23 cellular contexts compared by ENCODE assay signal in genomic region chr17:81167194-81167524, GRCh38. TPM values are rescaled to one million over a fixed set of nuclear protein-coding genes. Genes with fewer than 3 reads are reported as not detected.
DNase-seq lines count a peak whose midpoint lies in the region; ATAC-seq and TF ChIP-seq lines count a peak whose summit lies in the region.
"Had no signal": no experiment of that assay in that cellular context is flagged by ENCODE, and none has a peak within 500 bp of the region (broad histone marks: within the 10 kb centered on the region; RNA-seq: fewer than 3 reads in every experiment).

No MANE protein-coding gene starts in this region.

- H3K36me3 Mint-ChIP-seq in activated naive CD8-positive, alpha-beta T cell, result no peaks in the 10 kb centered on the region
- H3K36me3 Mint-ChIP-seq in activated naive CD8-positive, alpha-beta T cell treated with anti-CD3 and anti-CD28 coated beads for 36 hours, result no peaks in the 10 kb centered on the region
- no peaks in the 10 kb centered on the region for H3K36me3 Mint-ChIP-seq in activated B cell treated with CpG ODN at 0.5 μM for 24 hours (ENCODE audit: low read depth)
- no peaks in the 10 kb centered on the region for H3K36me3 Mint-ChIP-seq in immature natural killer cell
- no peaks in the 10 kb centered on the region for H3K36me3 Mint-ChIP-seq in stimulated activated effector memory CD8-positive, alpha-beta T cell treated with anti-CD3 and anti-CD28 coated beads, Interleukin-12 subunit alpha, Interleukin-12 subunit beta, amount 100 ng/mL, for 72 hours
- H3K36me3 Mint-ChIP-seq: activated CD4-positive, alpha-beta memory T cell treated with anti-CD3 and anti-CD28 coated beads for 36 hours had no signal

- CTCF ChIA-PET in activated B cell treated with CpG ODN at 0.5 μM for 24 hours (lab: Charles Lee), result no interaction called here

- H3K4me1 Mint-ChIP-seq in activated naive CD8-positive, alpha-beta T cell (ENCODE audit: low read depth), result peaks cover 2% of the 10 kb centered on the region
- H3K4me1 Mint-ChIP-seq in activated naive CD8-positive, alpha-beta T cell treated with anti-CD3 and anti-CD28 coated beads for 36 hours, result no peaks in the 10 kb centered on the region
- H3K4me1 Mint-ChIP-seq in activated B cell treated with CpG ODN at 0.5 μM for 24 hours (peaks cover 1% of the 10 kb centered on the region), immature natural killer cell (peaks cover 0 to 2% of the 10 kb centered on the region in 2 donors)
- no peaks in the 10 kb centered on the region for H3K4me1 Mint-ChIP-seq in stimulated activated effector memory CD8-positive, alpha-beta T cell treated with anti-CD3 and anti-CD28 coated beads, Interleukin-12 subunit alpha, Interleukin-12 subunit beta, amount 100 ng/mL, for 72 hours

- H3K4me3 Mint-ChIP-seq in activated naive CD8-positive, alpha-beta T cell, result peak overlapping the region; percentile 78
- H3K4me3 Mint-ChIP-seq in activated naive CD8-positive, alpha-beta T cell treated with anti-CD3 and anti-CD28 coated beads for 36 hours, result no peak overlapping the region
- H3K4me3 Mint-ChIP-seq in activated B cell treated with CpG ODN at 0.5 μM for 24 hours (peak overlapping the region; percentile 55), immature natural killer cell (peak overlapping the region; percentile 6 to 71 (median 44))
- H3K4me3 Mint-ChIP-seq in stimulated activated effector memory CD8-positive, alpha-beta T cell treated with anti-CD3 and anti-CD28 coated beads, Interleukin-12 subunit alpha, Interleukin-12 subunit beta, amount 100 ng/mL, for 72 hours, result peak overlapping the region; percentile 10
- H3K4me3 Mint-ChIP-seq: activated CD4-positive, alpha-beta memory T cell treated with anti-CD3 and anti-CD28 coated beads for 36 hours had no signal

- no peaks in the 10 kb centered on the region for H3K27me3 Mint-ChIP-seq in activated naive CD8-positive, alpha-beta T cell
- peaks cover 19% of the 10 kb centered on the region for H3K27me3 Mint-ChIP-seq in activated naive CD8-positive, alpha-beta T cell treated with anti-CD3 and anti-CD28 coated beads for 36 hours
- H3K27me3 Mint-ChIP-seq in activated B cell treated with CpG ODN at 0.5 μM for 24 hours (peaks cover 17% of the 10 kb centered on the region), immature natural killer cell (ENCODE audit: low read depth in 3 of 3) (peaks cover 0 to 9% (median 2%) of the 10 kb centered on the region in 3 donors)

- ATAC-seq in activated B cell treated with CpG ODN at 0.5 μM for 24 hours (ENCODE audit: low read depth), result no peak
- no peak for ATAC-seq in stimulated activated effector memory CD8-positive, alpha-beta T cell treated with anti-CD3 and anti-CD28 coated beads, Interleukin-12 subunit alpha, Interleukin-12 subunit beta, amount 100 ng/mL, for 72 hours
- no peak for ATAC-seq in GM19467 (IDR thresholded peaks at IDR 0.05; ENCODE audit: unreplicated experiment)

- H3K9me3 Mint-ChIP-seq in activated naive CD8-positive, alpha-beta T cell (ENCODE audit: low read depth), result no peaks in the 10 kb centered on the region
- H3K9me3 Mint-ChIP-seq in activated naive CD8-positive, alpha-beta T cell treated with anti-CD3 and anti-CD28 coated beads for 36 hours, result no peaks in the 10 kb centered on the region
- no peaks in the 10 kb centered on the region for H3K9me3 Mint-ChIP-seq in activated B cell treated with CpG ODN at 0.5 μM for 24 hours
- no peaks in the 10 kb centered on the region for H3K9me3 Mint-ChIP-seq in immature natural killer cell
- H3K9me3 Mint-ChIP-seq in stimulated activated effector memory CD8-positive, alpha-beta T cell treated with anti-CD3 and anti-CD28 coated beads, Interleukin-12 subunit alpha, Interleukin-12 subunit beta, amount 100 ng/mL, for 72 hours, result no peaks in the 10 kb centered on the region
- H3K9me3 Mint-ChIP-seq: activated CD4-positive, alpha-beta memory T cell treated with anti-CD3 and anti-CD28 coated beads for 36 hours had no signal

- no peak overlapping the region for H3K27ac Mint-ChIP-seq in activated naive CD8-positive, alpha-beta T cell
- H3K27ac Mint-ChIP-seq in activated naive CD8-positive, alpha-beta T cell treated with anti-CD3 and anti-CD28 coated beads for 36 hours, result no peak overlapping the region
- H3K27ac Mint-ChIP-seq in activated B cell treated with CpG ODN at 0.5 μM for 24 hours (no peak overlapping the region), immature natural killer cell (no peak overlapping the region)
- no peak overlapping the region for H3K27ac Mint-ChIP-seq in stimulated activated effector memory CD8-positive, alpha-beta T cell treated with anti-CD3 and anti-CD28 coated beads, Interleukin-12 subunit alpha, Interleukin-12 subunit beta, amount 100 ng/mL, for 72 hours
- H3K27ac Mint-ChIP-seq: activated CD4-positive, alpha-beta memory T cell treated with anti-CD3 and anti-CD28 coated beads for 36 hours had no signal

- TF ChIP-seq CTCF in activated B cell treated with CpG ODN at 0.5 μM for 24 hours (IDR thresholded peaks at IDR 0.05), result no peak

- intact Hi-C loops in activated B cell treated with CpG ODN at 0.5 μM for 24 hours (cut with micrococcal nuclease), result no loop called here

- POLR2A ChIA-PET in activated B cell treated with CpG ODN at 0.5 μM for 24 hours (lab: Charles Lee), result no interaction called here

- no peak for DNase-seq in activated naive CD8-positive, alpha-beta T cell treated with anti-CD3 and anti-CD28 coated beads for 36 hours
- DNase-seq in activated B cell treated with CpG ODN at 0.5 μM for 24 hours (no peak), immature natural killer cell (no peak), NCI-H1694 (lab: John Stamatoyannopoulos, UW) (no peak), NCI-H82 (lab: John Stamatoyannopoulos, UW) (no peak)
- no peak for DNase-seq in stimulated activated effector memory CD8-positive, alpha-beta T cell treated with anti-CD3 and anti-CD28 coated beads, Interleukin-12 subunit alpha, Interleukin-12 subunit beta, amount 100 ng/mL, for 72 hours (ENCODE audit: low spot score in 2 of 2)
- DNase-seq: activated CD4-positive, alpha-beta memory T cell treated with anti-CD3 and anti-CD28 coated beads for 36 hours; activated CD4-positive, CD25-positive, alpha-beta regulatory T cell treated with anti-CD3 and anti-CD28 coated beads, Interleukin-2, amount 50 U/mL, for 72 hours; cerebellar nuclear complex; HCEC 1CT; NCI-H1417 treated with DMSO at 0.1 percent for 48 hours; NCI-H748 treated with DMSO at 0.1 percent for 48 hours; SJCRH30; stomach; transverse colon had no signal

RNA-seq across cellular contexts. Expression of gene AATK, which starts 1.1 kb away (rescaled TPM):
- total RNA-seq in activated naive CD8-positive, alpha-beta T cell treated with anti-CD3 and anti-CD28 coated beads for 36 hours, result under 1 TPM; 0.21 to 0.26 TPM
- 0.27 and 0.42 TPM in 2 replicates for total RNA-seq in activated B cell treated with CpG ODN at 0.5 μM for 24 hours
- polyA plus RNA-seq in immature natural killer cell, result 1 to 10 TPM in 1 of 3 donors, under 1 TPM in 2; 0.52 to 2.9 (median 0.97) TPM
- total RNA-seq: RPMI7951 had no signal

RNA-seq across cellular contexts. Expression of gene PVALEF, which starts 1.9 kb away (rescaled TPM):
- not detected for total RNA-seq in activated naive CD8-positive, alpha-beta T cell treated with anti-CD3 and anti-CD28 coated beads for 36 hours
- not detected in 2 replicates for total RNA-seq in activated B cell treated with CpG ODN at 0.5 μM for 24 hours
- not detected for polyA plus RNA-seq in immature natural killer cell
- total RNA-seq: A172; activated CD4-positive, alpha-beta memory T cell treated with anti-CD3 and anti-CD28 coated beads for 36 hours; glomerular endothelial cell; kidney; liver; pulmonary artery endothelial cell; RPMI7951; stomach; transverse colon had no signal
- polyA plus RNA-seq: liver, stomach had no signal

RNA-seq across cellular contexts. Expression of gene CEP131, which starts 55.6 kb away (rescaled TPM):
- total RNA-seq in activated naive CD8-positive, alpha-beta T cell treated with anti-CD3 and anti-CD28 coated beads for 36 hours, result 10 to 100 TPM in 1 of 2 experiments, 1 to 10 TPM in 1; 8.6 to 10.2 TPM
- 14.2 and 15.9 TPM in 2 replicates for total RNA-seq in activated B cell treated with CpG ODN at 0.5 μM for 24 hours
- polyA plus RNA-seq in immature natural killer cell, result 1 to 10 TPM in 2 of 3 donors, under 1 TPM in 1; 0.43 to 7.4 (median 1.5) TPM
